8 cellular contexts compared by ENCODE assay signal in the genomic region with DNA sequence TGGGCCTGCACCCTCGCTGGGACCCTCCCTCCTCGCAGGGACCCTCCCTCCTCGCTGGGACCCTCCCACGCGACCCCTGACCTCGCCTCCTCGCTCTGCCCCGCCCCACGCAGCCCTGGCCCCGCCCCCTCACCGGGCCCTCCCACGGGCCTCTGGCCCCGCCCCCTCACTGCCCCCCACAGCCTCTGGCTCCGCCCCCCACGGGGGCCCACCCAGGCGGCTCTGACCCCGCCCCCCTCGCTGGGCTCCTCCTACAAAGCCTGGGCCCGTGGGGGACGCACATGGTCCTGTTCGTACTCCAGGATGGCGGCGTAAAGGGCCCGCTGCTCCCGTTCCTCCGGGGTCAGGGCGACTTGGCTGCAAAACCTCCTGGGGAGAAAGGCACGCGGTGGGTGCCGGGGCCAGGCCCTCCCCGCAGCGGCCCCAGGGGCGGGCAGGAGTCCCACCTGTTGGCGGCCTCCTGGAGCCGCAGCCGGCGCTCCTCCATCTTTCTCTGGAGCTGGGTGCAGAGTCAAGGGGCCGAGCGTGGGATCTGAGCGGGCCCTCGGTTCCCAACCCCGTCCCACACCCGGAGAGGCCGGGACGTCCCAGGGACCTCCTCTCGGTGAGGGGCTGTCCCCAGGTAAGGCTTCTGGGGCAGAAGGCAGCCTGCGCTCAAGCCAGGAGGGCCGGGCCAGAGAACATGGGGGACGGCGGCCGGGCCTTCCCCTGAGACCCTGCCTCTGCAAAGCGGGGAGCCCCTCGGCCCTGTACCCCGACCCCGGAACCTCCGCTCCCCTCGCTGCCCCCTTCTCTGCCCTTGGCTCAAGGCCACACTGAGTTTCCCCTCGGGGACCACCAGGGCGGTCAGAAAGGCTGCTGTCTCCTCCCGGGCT. TPM values are rescaled to one million over a fixed set of nuclear protein-coding genes. Genes with fewer than 3 reads are reported as not detected.
DNase-seq lines count a peak whose midpoint lies in the region; TF ChIP-seq lines count a peak whose summit lies in the region.

No MANE protein-coding gene starts in this region.

- no peak for TF ChIP-seq EP300 in tibial nerve (IDR thresholded peaks at IDR 0.05)

- H3K27ac ChIP-seq in ectodermal cell (ENCODE audit: insufficient read depth, low read depth, low read length, poor library complexity, severe bottlenecking) = no peak overlapping the region
- H3K27ac ChIP-seq in mucosa of rectum (ENCODE audit: low read depth in 2 of 2, low read length in 2 of 2) = no peak overlapping the region
- H3K27ac ChIP-seq in tibial nerve = peak overlapping the region in 2 of 4 donors; percentile 13 to 76

- WGBS in ectodermal cell, 2 experiments = 8 to 9% methylated on average over 55 to 57 of the region's 60 CpGs
- 11 to 12% methylated on average over 15 to 44 of the region's 60 CpGs for WGBS in tibial nerve, 2 donors

- DNase-seq in NCI-H446 (lab: John Stamatoyannopoulos, UW) = peak; percentile 27 to 71
- DNase-seq in NCI-H446 treated with DMSO at 0.1 percent for 48 hours (lab: John Stamatoyannopoulos, UW) = no peak
- DNase-seq in MV-4-11 (lab: John Stamatoyannopoulos, UW) = peak; percentile 64
- DNase-seq in activated CD4-positive, alpha-beta T cell treated with anti-CD3 and anti-CD28 coated beads for 48 hours = peak; percentile 82
- DNase-seq in tibial nerve (ENCODE audit: low spot score in 2 of 2) = no peak
- DNase-seq in putamen (ENCODE audit: low spot score) = no peak

- no peak for TF ChIP-seq CTCF in tibial nerve (IDR thresholded peaks at IDR 0.05)

- peak overlapping the region in 1 of 2 donors; percentile 34 for H3K9ac ChIP-seq in mucosa of rectum (ENCODE audit: low read depth in 1 of 2, low read length in 2 of 2)

- H3K27me3 ChIP-seq in ectodermal cell (ENCODE audit: control insufficient read depth, insufficient read depth, low read length, poor library complexity, severe bottlenecking) = peaks cover 5% of the 10 kb centered on the region
- H3K27me3 ChIP-seq in mucosa of rectum (ENCODE audit: control insufficient read depth in 2 of 2, insufficient read depth in 2 of 2, low read length in 2 of 2) = no peaks in the 10 kb centered on the region
- H3K27me3 ChIP-seq in tibial nerve = peaks cover 0 to 8% of the 10 kb centered on the region in 2 donors

- H3K4me1 ChIP-seq in ectodermal cell (ENCODE audit: control insufficient read depth, insufficient read depth, low read length) (peaks cover 18% of the 10 kb centered on the region), mucosa of rectum (ENCODE audit: control insufficient read depth in 2 of 2, insufficient read depth in 2 of 2, low read length in 2 of 2) (peaks cover 4 to 5% of the 10 kb centered on the region in 2 donors), tibial nerve (peaks cover 0 to 42% (median 11%) of the 10 kb centered on the region in 4 donors)

- H3K4me3 ChIP-seq in ectodermal cell (ENCODE audit: insufficient read depth, low read depth, low read length) (peak overlapping the region; percentile 64), mucosa of rectum (ENCODE audit: low read length in 2 of 2) (peak overlapping the region; percentile 49 to 52), tibial nerve (peak overlapping the region in 3 of 4 donors; percentile 11 to 38 (median 37))

- TF ChIP-seq POLR2A in tibial nerve (IDR thresholded peaks at IDR 0.05) = no peak

- no peaks in the 10 kb centered on the region for H3K9me3 ChIP-seq in ectodermal cell (ENCODE audit: control insufficient read depth, low read length)
- no peaks in the 10 kb centered on the region for H3K9me3 ChIP-seq in mucosa of rectum (ENCODE audit: control insufficient read depth in 2 of 2, low read length in 2 of 2)
- no peaks in the 10 kb centered on the region for H3K9me3 ChIP-seq in tibial nerve

- H3K36me3 ChIP-seq in ectodermal cell (ENCODE audit: control insufficient read depth, insufficient read depth, low read length) = no peaks in the 10 kb centered on the region
- no peaks in the 10 kb centered on the region for H3K36me3 ChIP-seq in mucosa of rectum (ENCODE audit: control insufficient read depth in 2 of 2, insufficient read depth in 2 of 2, low read length in 2 of 2)
- H3K36me3 ChIP-seq in tibial nerve = peaks cover 0 to 53% (median 0%) of the 10 kb centered on the region in 3 donors

RNA-seq across cellular contexts. Expression of gene VPS9D1, which starts 8.9 kb away (rescaled TPM):
- 13.8 TPM for polyA plus RNA-seq in ectodermal cell (2013, experiment 1 of 4)
- polyA plus RNA-seq in ectodermal cell (2013, experiment 2 of 4) = 12.7 TPM
- 10.1 TPM for polyA plus RNA-seq in ectodermal cell (2013, experiment 3 of 4)
- 14.5 TPM for polyA plus RNA-seq in ectodermal cell (2013, experiment 4 of 4)
- total RNA-seq in tibial nerve = 10 to 100 TPM in 1 of 4 donors, 1 to 10 TPM in 3; 5.9 to 14.1 (median 7.0) TPM

RNA-seq across cellular contexts. Expression of gene ZNF276, which starts 9.5 kb away (rescaled TPM):
- polyA plus RNA-seq in ectodermal cell (2013, experiment 1 of 4) = 16.8 TPM
- polyA plus RNA-seq in ectodermal cell (2013, experiment 2 of 4) = 18.0 TPM
- 13.5 TPM for polyA plus RNA-seq in ectodermal cell (2013, experiment 3 of 4)
- polyA plus RNA-seq in ectodermal cell (2013, experiment 4 of 4) = 14.8 TPM
- 100 to 1,000 TPM in 1 of 4 donors, 10 to 100 TPM in 3; 48.6 to 146 (median 68.8) TPM for total RNA-seq in tibial nerve

RNA-seq across cellular contexts. Expression of gene SPATA2L, which starts 10.3 kb away (rescaled TPM):
- 7.0 TPM for polyA plus RNA-seq in ectodermal cell (2013, experiment 1 of 4)
- polyA plus RNA-seq in ectodermal cell (2013, experiment 2 of 4) = 7.2 TPM
- polyA plus RNA-seq in ectodermal cell (2013, experiment 3 of 4) = 7.4 TPM
- 8.8 TPM for polyA plus RNA-seq in ectodermal cell (2013, experiment 4 of 4)
- total RNA-seq in tibial nerve = 10 to 100 TPM; 10.7 to 33.6 (median 16.1) TPM

RNA-seq across cellular contexts. Expression of gene CDK10, which starts 25.3 kb away (rescaled TPM):
- 112 TPM for polyA plus RNA-seq in ectodermal cell (2013, experiment 1 of 4)
- 90.9 TPM for polyA plus RNA-seq in ectodermal cell (2013, experiment 2 of 4)
- polyA plus RNA-seq in ectodermal cell (2013, experiment 3 of 4) = 101 TPM
- 88.6 TPM for polyA plus RNA-seq in ectodermal cell (2013, experiment 4 of 4)
- total RNA-seq in tibial nerve = 10 to 100 TPM; 32.6 to 93.6 (median 65.7) TPM

RNA-seq across cellular contexts. Expression of gene SPATA33, which starts 54.2 kb away (rescaled TPM):
- 37.0 TPM for polyA plus RNA-seq in ectodermal cell (2013, experiment 1 of 4)
- 33.1 TPM for polyA plus RNA-seq in ectodermal cell (2013, experiment 2 of 4)
- 26.8 TPM for polyA plus RNA-seq in ectodermal cell (2013, experiment 3 of 4)
- 24.4 TPM for polyA plus RNA-seq in ectodermal cell (2013, experiment 4 of 4)
- 1 to 10 TPM; 4.8 to 9.0 (median 7.2) TPM for total RNA-seq in tibial nerve

Comparison
In these comparisons a context has a peak if more than half of its experiments do, and no peak if none do; other contexts are left out.
1. DNase-seq: peak in NCI-H446 (2 of 2), MV-4-11 (single experiment) and activated CD4-positive, alpha-beta T cell treated with anti-CD3 and anti-CD28 coated beads for 48 hours (single experiment); none in NCI-H446 treated with DMSO at 0.1 percent for 48 hours (single experiment), tibial nerve (0 of 2) and putamen (single experiment).
2. Peak in every context shown above with its lines, with median percentiles within 50 percentile points of each other: H3K4me3 ChIP-seq.